Comparison of ENCODE assay signal across 1 cellular context in the genomic region with DNA sequence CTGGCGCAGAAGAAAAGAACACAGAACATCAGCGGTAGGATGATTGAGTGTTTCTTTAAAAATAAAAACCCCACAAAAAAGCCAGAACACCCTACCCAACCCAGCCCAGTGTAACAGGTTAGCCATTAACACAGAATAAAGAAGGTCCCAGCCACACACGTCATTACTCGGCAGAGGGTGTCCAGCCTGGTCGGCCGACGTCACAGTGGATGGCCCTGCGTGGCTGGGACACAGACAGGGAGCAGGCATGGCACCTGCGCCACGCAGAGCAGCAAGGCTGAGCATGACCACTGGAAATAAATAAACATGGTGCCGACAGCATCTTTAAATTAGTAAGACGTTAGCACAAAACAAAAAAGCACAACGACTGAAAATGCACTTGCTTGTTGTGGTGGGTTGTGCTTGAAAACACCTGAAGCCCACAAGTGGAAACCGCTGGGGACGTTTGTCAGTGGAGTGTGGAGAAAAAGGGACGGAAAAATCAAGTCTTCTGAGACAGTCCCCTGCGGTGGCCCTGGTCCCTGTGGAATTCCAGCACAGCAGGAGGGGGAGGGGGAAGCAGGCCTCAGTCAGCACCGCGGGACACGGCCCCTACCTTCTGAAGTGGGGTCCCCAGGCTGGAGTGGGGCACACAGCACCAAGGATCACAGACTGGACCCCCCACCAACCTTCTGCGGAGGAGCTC.
TF ChIP-seq lines count a peak whose summit lies in the region.

No MANE protein-coding gene starts in this region.

TF ChIP-seq in Ishikawa, 13 proteins besides CTCF, POLR2A, EP300 and RAD21 (continued from another document):
- TF ChIP-seq, protein P1, sequence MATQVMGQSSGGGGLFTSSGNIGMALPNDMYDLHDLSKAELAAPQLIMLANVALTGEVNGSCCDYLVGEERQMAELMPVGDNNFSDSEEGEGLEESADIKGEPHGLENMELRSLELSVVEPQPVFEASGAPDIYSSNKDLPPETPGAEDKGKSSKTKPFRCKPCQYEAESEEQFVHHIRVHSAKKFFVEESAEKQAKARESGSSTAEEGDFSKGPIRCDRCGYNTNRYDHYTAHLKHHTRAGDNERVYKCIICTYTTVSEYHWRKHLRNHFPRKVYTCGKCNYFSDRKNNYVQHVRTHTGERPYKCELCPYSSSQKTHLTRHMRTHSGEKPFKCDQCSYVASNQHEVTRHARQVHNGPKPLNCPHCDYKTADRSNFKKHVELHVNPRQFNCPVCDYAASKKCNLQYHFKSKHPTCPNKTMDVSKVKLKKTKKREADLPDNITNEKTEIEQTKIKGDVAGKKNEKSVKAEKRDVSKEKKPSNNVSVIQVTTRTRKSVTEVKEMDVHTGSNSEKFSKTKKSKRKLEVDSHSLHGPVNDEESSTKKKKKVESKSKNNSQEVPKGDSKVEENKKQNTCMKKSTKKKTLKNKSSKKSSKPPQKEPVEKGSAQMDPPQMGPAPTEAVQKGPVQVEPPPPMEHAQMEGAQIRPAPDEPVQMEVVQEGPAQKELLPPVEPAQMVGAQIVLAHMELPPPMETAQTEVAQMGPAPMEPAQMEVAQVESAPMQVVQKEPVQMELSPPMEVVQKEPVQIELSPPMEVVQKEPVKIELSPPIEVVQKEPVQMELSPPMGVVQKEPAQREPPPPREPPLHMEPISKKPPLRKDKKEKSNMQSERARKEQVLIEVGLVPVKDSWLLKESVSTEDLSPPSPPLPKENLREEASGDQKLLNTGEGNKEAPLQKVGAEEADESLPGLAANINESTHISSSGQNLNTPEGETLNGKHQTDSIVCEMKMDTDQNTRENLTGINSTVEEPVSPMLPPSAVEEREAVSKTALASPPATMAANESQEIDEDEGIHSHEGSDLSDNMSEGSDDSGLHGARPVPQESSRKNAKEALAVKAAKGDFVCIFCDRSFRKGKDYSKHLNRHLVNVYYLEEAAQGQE (IDR thresholded peaks at IDR 0.05; ENCODE audit: low read depth), result no peak
- TF ChIP-seq TEAD4 (IDR thresholded peaks at IDR 0.05) (no peak), EGR1 (IDR thresholded peaks at IDR 0.05) (no peak)
- TF ChIP-seq, protein P2, sequence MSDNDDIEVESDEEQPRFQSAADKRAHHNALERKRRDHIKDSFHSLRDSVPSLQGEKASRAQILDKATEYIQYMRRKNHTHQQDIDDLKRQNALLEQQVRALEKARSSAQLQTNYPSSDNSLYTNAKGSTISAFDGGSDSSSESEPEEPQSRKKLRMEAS (IDR thresholded peaks at IDR 0.05), result no peak
